ENCODE assay signal across 1 cellular context in the genomic region with DNA sequence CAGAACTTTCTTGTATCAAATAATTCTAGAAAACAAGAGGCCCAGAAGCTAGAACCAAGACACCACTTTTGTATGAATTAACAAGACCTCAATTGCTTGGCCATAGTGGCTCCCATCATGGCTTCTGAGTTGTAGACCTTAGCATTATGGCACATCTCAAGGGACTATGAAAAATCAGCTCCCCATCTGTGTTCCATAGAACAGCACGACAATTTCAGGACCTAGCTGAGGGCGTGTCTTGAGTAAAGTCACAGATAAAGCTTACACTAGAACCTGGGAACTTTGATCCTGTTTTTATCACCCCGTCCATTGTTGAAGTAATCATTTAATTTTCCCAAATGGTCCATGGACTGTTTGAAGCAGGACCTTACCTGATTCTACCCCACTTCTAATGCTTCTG.
TF ChIP-seq lines count a peak whose summit lies in the region.

No MANE protein-coding gene starts in this region.

TF ChIP-seq in IMR-90, 13 proteins besides CTCF, POLR2A, EP300 and RAD21:
- TF ChIP-seq, protein P1, sequence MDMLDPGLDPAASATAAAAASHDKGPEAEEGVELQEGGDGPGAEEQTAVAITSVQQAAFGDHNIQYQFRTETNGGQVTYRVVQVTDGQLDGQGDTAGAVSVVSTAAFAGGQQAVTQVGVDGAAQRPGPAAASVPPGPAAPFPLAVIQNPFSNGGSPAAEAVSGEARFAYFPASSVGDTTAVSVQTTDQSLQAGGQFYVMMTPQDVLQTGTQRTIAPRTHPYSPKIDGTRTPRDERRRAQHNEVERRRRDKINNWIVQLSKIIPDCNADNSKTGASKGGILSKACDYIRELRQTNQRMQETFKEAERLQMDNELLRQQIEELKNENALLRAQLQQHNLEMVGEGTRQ (IDR thresholded peaks at IDR 0.05; ENCODE audit: low read depth, low read length), result no peak
- TF ChIP-seq CEBPB (IDR thresholded peaks at IDR 0.05; ENCODE audit: low read depth, low read length) (no peak), MAZ (IDR thresholded peaks at IDR 0.05; ENCODE audit: borderline replicate concordance, low read depth, low read length) (no peak), SMC3 (IDR thresholded peaks at IDR 0.05; ENCODE audit: low read depth, low read length) (no peak), FOS (IDR thresholded peaks at IDR 0.05; ENCODE audit: low read depth, low read length) (no peak), NFE2L2 (IDR thresholded peaks at IDR 0.05; ENCODE audit: low read depth, low read length) (no peak), BHLHE40 (IDR thresholded peaks at IDR 0.05; ENCODE audit: low read depth, low read length) (no peak), MAFK (IDR thresholded peaks at IDR 0.05; ENCODE audit: low read depth, low read length) (no peak), CHD1 (IDR thresholded peaks at IDR 0.05; ENCODE audit: low read depth, low read length) (no peak), MXI1 (IDR thresholded peaks at IDR 0.05; ENCODE audit: borderline replicate concordance, low read depth, low read length) (no peak), RFX5 (IDR thresholded peaks at IDR 0.05; ENCODE audit: low read depth, low read length) (no peak), RCOR1 (IDR thresholded peaks at IDR 0.05; ENCODE audit: insufficient replicate concordance, low read length) (no peak)
- TF ChIP-seq, protein P2, sequence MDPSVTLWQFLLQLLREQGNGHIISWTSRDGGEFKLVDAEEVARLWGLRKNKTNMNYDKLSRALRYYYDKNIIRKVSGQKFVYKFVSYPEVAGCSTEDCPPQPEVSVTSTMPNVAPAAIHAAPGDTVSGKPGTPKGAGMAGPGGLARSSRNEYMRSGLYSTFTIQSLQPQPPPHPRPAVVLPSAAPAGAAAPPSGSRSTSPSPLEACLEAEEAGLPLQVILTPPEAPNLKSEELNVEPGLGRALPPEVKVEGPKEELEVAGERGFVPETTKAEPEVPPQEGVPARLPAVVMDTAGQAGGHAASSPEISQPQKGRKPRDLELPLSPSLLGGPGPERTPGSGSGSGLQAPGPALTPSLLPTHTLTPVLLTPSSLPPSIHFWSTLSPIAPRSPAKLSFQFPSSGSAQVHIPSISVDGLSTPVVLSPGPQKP (IDR thresholded peaks at IDR 0.05; ENCODE audit: borderline replicate concordance, low read depth, low read length), result no peak
